In genomic region chr6:75460636-75461035, GRCh38 we compare ENCODE assay signal across 21 cellular contexts. TPM values are rescaled to one million over a fixed set of nuclear protein-coding genes. Genes with fewer than 3 reads are reported as not detected.
DNase-seq lines count a peak whose midpoint lies in the region; ATAC-seq, FAIRE-seq and TF ChIP-seq lines count a peak whose summit lies in the region.
"Had no signal": no experiment of that assay in that cellular context is flagged by ENCODE, and none has a peak within 500 bp of the region (broad histone marks: within the 10 kb centered on the region; RNA-seq: fewer than 3 reads in every experiment).

No MANE protein-coding gene starts in this region.

- no peak for FAIRE-seq in A549 (lab: Jason Lieb, UNC)

- H3K4me3 ChIP-seq in A549: no peak overlapping the region
- H3K4me3 ChIP-seq in fibroblast of mammary gland (ENCODE audit: control insufficient read depth, low read depth, low read length): no peak overlapping the region
- H3K4me3 ChIP-seq in WERI-Rb-1 (ENCODE audit: low read depth, low read length): no peak overlapping the region

- 7% methylated on average over 2 of the region's 2 CpGs for WGBS in A549 (ENCODE audit: missing lambda C conversion rate)

- no peaks in the 10 kb centered on the region for H3K9me3 ChIP-seq in A549
- no peaks in the 10 kb centered on the region for H3K9me3 ChIP-seq in WERI-Rb-1 (ENCODE audit: severe bottlenecking)
- H3K9me3 ChIP-seq: adrenal gland had no signal

- TF ChIP-seq CTCF in A549 (IDR thresholded peaks at IDR 0.05): no peak
- TF ChIP-seq CTCF in fibroblast of mammary gland (conservative IDR thresholded peaks at IDR 0.05; ENCODE audit: control insufficient read depth, insufficient read depth, low read depth, low read length): no peak
- TF ChIP-seq CTCF in WERI-Rb-1 (IDR thresholded peaks at IDR 0.05; ENCODE audit: low read depth, low read length): no peak

- DNase-seq in A549 (ENCODE audit: low read depth in 1 of 2, low spot score in 1 of 2): no peak
- DNase-seq in M059J (ENCODE audit: low read depth): peak; percentile 50
- peak; percentile 23 for DNase-seq in fibroblast of mammary gland (ENCODE audit: low read depth)
- DNase-seq in renal cortical epithelial cell (ENCODE audit: low read depth): peak; percentile 3
- no peak for DNase-seq in NCI-H2107 (lab: John Stamatoyannopoulos, UW)
- no peak for DNase-seq in WERI-Rb-1
- DNase-seq in pons (ENCODE audit: low spot score): no peak
- DNase-seq: activated CD4-positive, alpha-beta T cell treated with anti-CD3 and anti-CD28 coated beads, Interleukin-2, amount 10 ng/mL, durations not matched to agents 7 days and 5 days; adrenal gland; CD8-positive, alpha-beta T cell; DMS53; effector memory CD4-positive, alpha-beta T cell; foreskin melanocyte; NCI-H1105 treated with DMSO at 0.1 percent for 48 hours; NCI-H526; stimulated activated CD4-positive, alpha-beta T cell treated with anti-CD3 and anti-CD28 coated beads, Interleukin-1b, Interleukin-23, amount 100 ng/mL, for 48 hours; T-helper 1 cell had no signal

- peak overlapping the region; percentile 77; the same call in 2 of the 3 replicates for H3K4me2 ChIP-seq in A549

- no peaks in the 10 kb centered on the region for H3K27me3 ChIP-seq in WERI-Rb-1 (ENCODE audit: insufficient read depth, low read depth, severe bottlenecking)
- H3K27me3 ChIP-seq: adrenal gland had no signal

- TF ChIP-seq POLR2A in A549 (IDR thresholded peaks at IDR 0.05; ENCODE audit: low read length): no peak

- H3K27ac ChIP-seq in A549 (peak overlapping the region; percentile 74 to 92), WERI-Rb-1 (no peak overlapping the region)

- POLR2A ChIA-PET in A549 (lab: Yijun Ruan, JAX): interaction anchor here (0.6 kb wide), 2 partner anchors 157 to 175 kb away, joined by 3 read pairs; no protein-coding TSS in a partner anchor

- TF ChIP-seq RAD21 in A549 (conservative IDR thresholded peaks at IDR 0.05 in 1 of 2, IDR thresholded peaks at IDR 0.05 in 1 of 2): no peak

- peaks cover 57% of the 10 kb centered on the region for H3K4me1 ChIP-seq in A549

- no peak for TF ChIP-seq EP300 in A549 (IDR thresholded peaks at IDR 0.05)

- ATAC-seq in A549 (no peak), HG02938 (IDR thresholded peaks at IDR 0.05; ENCODE audit: unreplicated experiment) (no peak)
- ATAC-seq: CD8-positive, alpha-beta T cell; HCT116; sciatic nerve had no signal

- H3K36me3 ChIP-seq in WERI-Rb-1: no peaks in the 10 kb centered on the region
- H3K36me3 ChIP-seq: adrenal gland had no signal

- CTCF ChIA-PET in A549 (lab: Yijun Ruan, JAX): no interaction called here

TF ChIP-seq in A549, 52 proteins besides CTCF, POLR2A, EP300 and RAD21:
- TF ChIP-seq EHF (CRISPR knock-in tag; IDR thresholded peaks at IDR 0.05) (no peak), ELK1 (IDR thresholded peaks at IDR 0.05; ENCODE audit: low read depth, low read length) (no peak), HOXB13 (CRISPR knock-in tag; IDR thresholded peaks at IDR 0.05; ENCODE audit: low read depth) (no peak), RFX5 (IDR thresholded peaks at IDR 0.05) (no peak), CHD2 (IDR thresholded peaks at IDR 0.05; ENCODE audit: low read length, partially characterized antibody) (no peak), SMC3 (IDR thresholded peaks at IDR 0.05) (no peak), MAFK (IDR thresholded peaks at IDR 0.05; ENCODE audit: partially characterized antibody) (no peak), MYC (IDR thresholded peaks at IDR 0.05; ENCODE audit: borderline replicate concordance, low read length) (no peak), KDM5A (IDR thresholded peaks at IDR 0.05) (no peak), RCOR1 (IDR thresholded peaks at IDR 0.05; ENCODE audit: low read depth, low read length) (no peak), E2F6 (IDR thresholded peaks at IDR 0.05; ENCODE audit: borderline replicate concordance, low read depth) (no peak), HES2 (IDR thresholded peaks at IDR 0.05) (no peak), PBX3 (IDR thresholded peaks at IDR 0.05) (no peak), TFCP2L1 (CRISPR knock-in tag; IDR thresholded peaks at IDR 0.05) (no peak), POLR2AphosphoS2 (conservative IDR thresholded peaks at IDR 0.05; ENCODE audit: low read length) (no peak), ZSCAN20 (CRISPR knock-in tag; IDR thresholded peaks at IDR 0.05) (no peak), FOSL2 (IDR thresholded peaks at IDR 0.05) (no peak), FOSL2 (CRISPR knock-in tag; IDR thresholded peaks at IDR 0.05) (no peak), HOXA7 (CRISPR knock-in tag; IDR thresholded peaks at IDR 0.05) (no peak), USF2 (IDR thresholded peaks at IDR 0.05) (no peak), RNF2 (IDR thresholded peaks at IDR 0.05; ENCODE audit: borderline replicate concordance, low read depth) (no peak)

RNA-seq across cellular contexts. Expression of gene FILIP1, which starts 33.0 kb away (rescaled TPM):
- polyA plus RNA-seq in A549 (2011; rRNA removed) (15.5 and 15.6 TPM in 2 replicates), A549 (2017; fragmentation: RNase III; extraction: RNeasy Plus Mini Kit Qiagen cat#74134 plus additional on column Dnase treatment) (1.7 to 2.3 TPM (median 1.9 TPM) in 3 replicates)
- polyA plus RNA-seq in A549 (2012; cell fraction: cytosol; rRNA removed): 1.7 and 1.8 TPM in 2 replicates
- 1.9 and 2.6 TPM in 2 replicates for polyA plus RNA-seq in A549 (2012; cell fraction: nucleus; rRNA removed)
- 12.0 and 12.9 TPM in 2 replicates for polyA minus RNA-seq in A549 (2011; rRNA and poly(A)+ RNA removed)
- total RNA-seq in M059J (2014; rRNA removed; shearing (Covaris generic)): 0.81 and 1.3 TPM in 2 replicates
- 0.17 and 1.5 TPM in 2 replicates for total RNA-seq in renal cortical epithelial cell
- total RNA-seq: OCI-LY7 had no signal

Comparison
In these comparisons a context has a peak if more than half of its experiments do, and no peak if none do; other contexts are left out.
1. DNase-seq: peak in M059J (single experiment), fibroblast of mammary gland (single experiment) and renal cortical epithelial cell (single experiment); none in A549 (0 of 2), NCI-H2107 (single experiment), WERI-Rb-1 (single experiment) and pons (single experiment).